ENCODE assay signal across 13 cellular contexts in genomic region chr5:150140830-150141229, GRCh38. TPM values are rescaled to one million over a fixed set of nuclear protein-coding genes. Genes with fewer than 3 reads are reported as not detected.
A peak's percentile ranks its signal among the peaks of the same experiment; 100 is the strongest.
DNase-seq lines count a peak whose midpoint lies in the region; ATAC-seq and TF ChIP-seq lines count a peak whose summit lies in the region.
"Had no signal": no experiment of that assay in that cellular context is flagged by ENCODE, and none has a peak within 500 bp of the region (broad histone marks: within the 10 kb centered on the region; RNA-seq: fewer than 3 reads in every experiment).

No MANE protein-coding gene starts in this region.

- TF ChIP-seq CTCF in heart left ventricle (IDR thresholded peaks at IDR 0.05) (no peak), osteocyte (IDR thresholded peaks at IDR 0.05) (no peak)

- peak in 1 of 4 donors; percentile 5 for ATAC-seq in heart left ventricle
- ATAC-seq in HG03354 (IDR thresholded peaks at IDR 0.05; ENCODE audit: poor library complexity, severe bottlenecking, unreplicated experiment): no peak
- ATAC-seq in GM18520 (IDR thresholded peaks at IDR 0.05; ENCODE audit: unreplicated experiment): no peak

- intact Hi-C loops in heart left ventricle (cut with DNase I) (no loop called here), cardiac septum (cut with DNase I) (loop anchor here (2.0 kb wide), 1 partner anchor 16 kb away; no protein-coding TSS in a partner anchor)

- no peaks in the 10 kb centered on the region for H3K9me3 ChIP-seq in heart left ventricle

- H3K4me1 ChIP-seq in heart left ventricle: peaks cover 2 to 99% (median 79%) of the 10 kb centered on the region in 12 donors

- H3K27ac ChIP-seq in heart left ventricle: peak overlapping the region; percentile 69 to 96 (median 86)

- no peak overlapping the region for H3K4me3 ChIP-seq in heart left ventricle

- H3K27me3 ChIP-seq in heart left ventricle: no peaks in the 10 kb centered on the region

- TF ChIP-seq POLR2A in heart left ventricle (IDR thresholded peaks at IDR 0.05): no peak

- DNase-seq in heart left ventricle: peak; percentile 64 to 74 (median 68)
- no peak for DNase-seq in cardiac septum (ENCODE audit: low spot score)
- DNase-seq in fibroblast of gingiva (ENCODE audit: low read depth): peak; percentile 60
- no peak for DNase-seq in osteocyte (ENCODE audit: extremely low spot score, unreplicated experiment)
- no peak for DNase-seq in NCI-H1048 (lab: John Stamatoyannopoulos, UW)
- no peak for DNase-seq in stimulated activated CD4-positive, alpha-beta T cell treated with anti-CD3 and anti-CD28 coated beads, Interleukin-2, amount 100 ng/mL, for 48 hours
- DNase-seq: activated CD4-positive, CD25-positive, alpha-beta regulatory T cell; NCI-H2029; stimulated activated CD4-positive, alpha-beta T cell treated with anti-CD3 and anti-CD28 coated beads, Interleukin-12 subunit alpha, Interleukin-12 subunit beta, amount 100 ng/mL, for 4 hours; stimulated activated naive CD4-positive, alpha-beta T cell had no signal

- H3K27me3 Mint-ChIP-seq in osteocyte (ENCODE audit: unreplicated experiment): no peaks in the 10 kb centered on the region

- H3K4me3 Mint-ChIP-seq in osteocyte (ENCODE audit: unreplicated experiment): peak overlapping the region; percentile 54

- no peaks in the 10 kb centered on the region for H3K9me3 Mint-ChIP-seq in osteocyte (ENCODE audit: unreplicated experiment)

- peak overlapping the region; percentile 90 for H3K27ac Mint-ChIP-seq in osteocyte (ENCODE audit: unreplicated experiment)

- H3K4me1 Mint-ChIP-seq in osteocyte (ENCODE audit: unreplicated experiment): peaks cover 99% of the 10 kb centered on the region

- peaks cover 0 to 22% (median 0%) of the 10 kb centered on the region in 9 donors for H3K36me3 ChIP-seq in heart left ventricle

- peaks cover 12% of the 10 kb centered on the region for H3K36me3 Mint-ChIP-seq in osteocyte (ENCODE audit: unreplicated experiment)

- WGBS in heart left ventricle, 4 donors: 57 to 74% (median 70%) methylated on average over 11 of the region's 11 CpGs

RNA-seq across cellular contexts. Expression of gene PDGFRB, which starts 14.8 kb away (rescaled TPM):
- total RNA-seq in heart left ventricle: 100 to 1,000 TPM in 3 of 9 donors, 10 to 100 TPM in 6; 28.3 to 112 (median 45.6) TPM
- 10 to 100 TPM; 27.6 to 53.1 TPM for polyA plus RNA-seq in heart left ventricle
- 54.6 TPM for total RNA-seq in cardiac septum
- total RNA-seq in osteocyte: 1,093 and 1,131 TPM in 2 replicates

RNA-seq across cellular contexts. Expression of gene CDX1, which starts 25.7 kb away (rescaled TPM):
- under 1 TPM in 2 of 9 donors, not detected in 7; 0.29 TPM for total RNA-seq in heart left ventricle
- polyA plus RNA-seq in heart left ventricle: under 1 TPM in 1 of 2 donors, not detected in 1; 0.17 TPM
- 0.16 TPM for total RNA-seq in cardiac septum
- 0.71 and 1.0 TPM in 2 replicates for total RNA-seq in osteocyte

RNA-seq across cellular contexts. Expression of gene SLC6A7, which starts 49.0 kb away (rescaled TPM):
- total RNA-seq in heart left ventricle (not detected), cardiac septum (not detected), osteocyte (not detected in 2 replicates)
- not detected for polyA plus RNA-seq in heart left ventricle
- total RNA-seq: left lobe of liver had no signal

RNA-seq across cellular contexts. Expression of gene CSF1R, which starts 54.5 kb away (rescaled TPM):
- total RNA-seq in heart left ventricle (100 to 1,000 TPM in 1 of 9 donors, 10 to 100 TPM in 6, 1 to 10 TPM in 2; 5.8 to 143 (median 12.0) TPM), cardiac septum (11.9 TPM), osteocyte (1.1 and 1.2 TPM in 2 replicates)
- polyA plus RNA-seq in heart left ventricle: 1 to 10 TPM; 5.0 to 5.6 TPM

Comparison
In these comparisons a context has a peak if more than half of its experiments do, and no peak if none do; other contexts are left out.
1. DNase-seq: peak in heart left ventricle (5 of 5) and fibroblast of gingiva (single experiment); none in cardiac septum (single experiment), osteocyte (single experiment), NCI-H1048 (single experiment) and stimulated activated CD4-positive, alpha-beta T cell treated with anti-CD3 and anti-CD28 coated beads, Interleukin-2, amount 100 ng/mL, for 48 hours (0 of 2).